Comparison of ENCODE assay signal across 8 cellular contexts in genomic region chr1:37553598-37553926, GRCh38. TPM values are rescaled to one million over a fixed set of nuclear protein-coding genes. Genes with fewer than 3 reads are reported as not detected.
DNase-seq lines count a peak whose midpoint lies in the region; ATAC-seq and TF ChIP-seq lines count a peak whose summit lies in the region.

No MANE protein-coding gene starts in this region.

- ATAC-seq in activated T-cell treated with anti-CD3 and anti-CD28 coated beads, Interleukin-2, amount 50 U/mL, for 4 hours, result peak; percentile 45 to 52
- no peak for ATAC-seq in HG02642 (IDR thresholded peaks at IDR 0.05; ENCODE audit: poor library complexity, unreplicated experiment)
- ATAC-seq in GM21381 (IDR thresholded peaks at IDR 0.05; ENCODE audit: unreplicated experiment), result no peak

- no peak for TF ChIP-seq POLR2A in tibial nerve (IDR thresholded peaks at IDR 0.05)

- H3K4me1 Mint-ChIP-seq in activated T-cell treated with anti-CD3 and anti-CD28 coated beads, Interleukin-2, amount 50 U/mL, for 4 hours (ENCODE audit: low read depth), result peaks cover 42% of the 10 kb centered on the region
- peaks cover 58% of the 10 kb centered on the region for H3K4me1 Mint-ChIP-seq in activated naive CD4-positive, alpha-beta T cell treated with anti-CD3 and anti-CD28 coated beads, Interleukin-2, amount 10 ng/mL, durations not matched to agents 7 days and 5 days

- H3K27ac ChIP-seq in tibial nerve, result peak overlapping the region; percentile 69 to 94 (median 91)

- H3K4me3 Mint-ChIP-seq in activated T-cell treated with anti-CD3 and anti-CD28 coated beads, Interleukin-2, amount 50 U/mL, for 4 hours, result peak overlapping the region; percentile 96
- H3K4me3 Mint-ChIP-seq in activated naive CD4-positive, alpha-beta T cell treated with anti-CD3 and anti-CD28 coated beads, Interleukin-2, amount 10 ng/mL, durations not matched to agents 7 days and 5 days, result peak overlapping the region; percentile 100

- H3K27me3 Mint-ChIP-seq in activated T-cell treated with anti-CD3 and anti-CD28 coated beads, Interleukin-2, amount 50 U/mL, for 4 hours (ENCODE audit: low read depth), result peaks cover 3% of the 10 kb centered on the region
- peaks cover 10% of the 10 kb centered on the region for H3K27me3 Mint-ChIP-seq in activated naive CD4-positive, alpha-beta T cell treated with anti-CD3 and anti-CD28 coated beads, Interleukin-2, amount 10 ng/mL, durations not matched to agents 7 days and 5 days

- CTCF ChIA-PET in activated naive CD4-positive, alpha-beta T cell treated with anti-CD3 and anti-CD28 coated beads, Interleukin-2, amount 10 ng/mL, durations not matched to agents 7 days and 5 days (lab: Charles Lee), result no interaction called here

- no peaks in the 10 kb centered on the region for H3K9me3 Mint-ChIP-seq in activated T-cell treated with anti-CD3 and anti-CD28 coated beads, Interleukin-2, amount 50 U/mL, for 4 hours
- peaks cover 4% of the 10 kb centered on the region for H3K9me3 Mint-ChIP-seq in activated naive CD4-positive, alpha-beta T cell treated with anti-CD3 and anti-CD28 coated beads, Interleukin-2, amount 10 ng/mL, durations not matched to agents 7 days and 5 days

- TF ChIP-seq CTCF in kidney epithelial cell (IDR thresholded peaks at IDR 0.05; ENCODE audit: insufficient read depth, low read length, poor library complexity, severe bottlenecking), result no peak
- TF ChIP-seq CTCF in tibial nerve (IDR thresholded peaks at IDR 0.05), result no peak

- H3K4me1 ChIP-seq in tibial nerve, result peaks cover 0 to 61% (median 24%) of the 10 kb centered on the region in 4 donors

- H3K36me3 Mint-ChIP-seq in activated T-cell treated with anti-CD3 and anti-CD28 coated beads, Interleukin-2, amount 50 U/mL, for 4 hours (ENCODE audit: insufficient read depth), result peaks cover 27% of the 10 kb centered on the region
- peaks cover 44% of the 10 kb centered on the region for H3K36me3 Mint-ChIP-seq in activated naive CD4-positive, alpha-beta T cell treated with anti-CD3 and anti-CD28 coated beads, Interleukin-2, amount 10 ng/mL, durations not matched to agents 7 days and 5 days

- no peak for TF ChIP-seq EP300 in tibial nerve (IDR thresholded peaks at IDR 0.05)

- 3 to 6% methylated on average over 8 to 11 of the region's 11 CpGs for WGBS in tibial nerve, 2 donors

- H3K27me3 ChIP-seq in kidney epithelial cell (ENCODE audit: control insufficient read depth, insufficient read depth, low read length) (no peaks in the 10 kb centered on the region), tibial nerve (no peaks in the 10 kb centered on the region)

- H3K9me3 ChIP-seq in tibial nerve, result no peaks in the 10 kb centered on the region

- peak overlapping the region; percentile 98 for H3K27ac Mint-ChIP-seq in activated naive CD4-positive, alpha-beta T cell treated with anti-CD3 and anti-CD28 coated beads, Interleukin-2, amount 10 ng/mL, durations not matched to agents 7 days and 5 days

- no peak for DNase-seq in activated T-cell treated with anti-CD3 and anti-CD28 coated beads, Interleukin-2, amount 50 U/mL, for 4 hours
- DNase-seq in activated T-cell treated with anti-CD3 and anti-CD28 coated beads for 4 hours (no peak), kidney epithelial cell (ENCODE audit: low read depth) (no peak), tibial nerve (ENCODE audit: low spot score in 2 of 2) (no peak), COLO829 (ENCODE audit: low spot score) (no peak)
- DNase-seq in activated naive CD4-positive, alpha-beta T cell treated with anti-CD3 and anti-CD28 coated beads, Interleukin-2, amount 10 ng/mL, durations not matched to agents 7 days and 5 days, result no peak

- H3K36me3 ChIP-seq in kidney epithelial cell (ENCODE audit: control insufficient read depth, insufficient read depth, low read length) (no peaks in the 10 kb centered on the region), tibial nerve (peaks cover 0 to 41% (median 0%) of the 10 kb centered on the region in 3 donors)

- peak overlapping the region; percentile 100 for H3K4me3 ChIP-seq in kidney epithelial cell (ENCODE audit: low read depth, low read length)
- H3K4me3 ChIP-seq in tibial nerve, result peak overlapping the region; percentile 92 to 98 (median 95)

RNA-seq across cellular contexts. Expression of gene SNIP1, which starts 0.5 kb away (rescaled TPM):
- total RNA-seq in activated T-cell treated with anti-CD3 and anti-CD28 coated beads, Interleukin-2, amount 50 U/mL, for 4 hours, result 10 to 100 TPM; 29.3 to 35.0 (median 30.4) TPM
- 18.3 and 19.3 TPM in 2 replicates for total RNA-seq in kidney epithelial cell
- 10 to 100 TPM in 3 of 4 donors, 1 to 10 TPM in 1; 9.0 to 46.9 (median 37.7) TPM for total RNA-seq in tibial nerve

RNA-seq across cellular contexts. Expression of gene DNALI1, which starts 3.2 kb away (rescaled TPM):
- total RNA-seq in activated T-cell treated with anti-CD3 and anti-CD28 coated beads, Interleukin-2, amount 50 U/mL, for 4 hours, result not detected
- total RNA-seq in kidney epithelial cell (8.7 and 12.9 TPM in 2 replicates), tibial nerve (10 to 100 TPM in 1 of 4 donors, 1 to 10 TPM in 3; 6.3 to 10.3 (median 9.5) TPM)

RNA-seq across cellular contexts. Expression of gene MEAF6, which starts 39.0 kb away (rescaled TPM):
- total RNA-seq in activated T-cell treated with anti-CD3 and anti-CD28 coated beads, Interleukin-2, amount 50 U/mL, for 4 hours, result 100 to 1,000 TPM in 1 of 3 donors, 10 to 100 TPM in 2; 87.2 to 104 (median 95.6) TPM
- total RNA-seq in kidney epithelial cell (88.1 and 110 TPM in 2 replicates), tibial nerve (10 to 100 TPM; 33.3 to 59.4 (median 40.3) TPM)

RNA-seq across cellular contexts. Expression of gene GNL2, which starts 42.2 kb away (rescaled TPM):
- 100 to 1,000 TPM; 131 to 144 (median 137) TPM for total RNA-seq in activated T-cell treated with anti-CD3 and anti-CD28 coated beads, Interleukin-2, amount 50 U/mL, for 4 hours
- total RNA-seq in kidney epithelial cell (47.8 and 52.6 TPM in 2 replicates), tibial nerve (10 to 100 TPM; 27.8 to 67.5 (median 44.2) TPM)

Comparison
In these comparisons a context has a peak if more than half of its experiments do, and no peak if none do; other contexts are left out.
1. ATAC-seq: peak in activated T-cell treated with anti-CD3 and anti-CD28 coated beads, Interleukin-2, amount 50 U/mL, for 4 hours (2 of 2); none in HG02642 (single experiment) and GM21381 (single experiment).